ENCODE assay signal across 1 cellular context in the genomic region with DNA sequence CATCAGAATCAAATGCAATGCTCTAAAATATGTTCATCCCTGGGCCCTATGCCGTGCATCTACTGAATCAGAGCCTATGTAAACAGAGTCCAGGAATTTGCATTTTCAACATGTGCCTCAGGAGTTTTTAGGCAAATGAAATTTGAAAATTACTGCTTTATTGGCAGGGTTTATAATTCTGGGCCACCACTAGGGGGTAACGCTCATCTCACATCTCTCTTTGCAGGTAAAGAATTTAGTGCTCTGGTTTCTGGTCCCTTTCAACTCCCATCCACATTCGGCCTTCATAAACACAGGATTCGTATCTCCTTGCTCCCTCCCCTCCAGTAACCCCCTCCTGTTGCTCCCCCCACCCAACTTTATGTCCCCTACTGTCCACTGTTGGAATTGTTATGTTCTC.
TF ChIP-seq lines count a peak whose summit lies in the region.

No MANE protein-coding gene starts in this region.

TF ChIP-seq in endothelial cell of umbilical vein, 7 proteins besides CTCF, POLR2A, EP300 and RAD21 (continued from another document):
- TF ChIP-seq FOS (IDR thresholded peaks at IDR 0.05; ENCODE audit: borderline replicate concordance, insufficient read depth, low read length) (no peak), GATA2 (IDR thresholded peaks at IDR 0.05; ENCODE audit: insufficient read depth, insufficient read length, low read depth, low read length) (no peak), POLR2AphosphoS5 (IDR thresholded peaks at IDR 0.05; ENCODE audit: insufficient read depth, low read depth, low read length) (no peak), JUN (IDR thresholded peaks at IDR 0.05; ENCODE audit: borderline replicate concordance, insufficient read depth, insufficient read length, low read depth) (no peak), MYC (IDR thresholded peaks at IDR 0.05; ENCODE audit: low read depth, low read length) (no peak), MAX (IDR thresholded peaks at IDR 0.05; ENCODE audit: insufficient read depth, insufficient read length) (no peak)
